9 cellular contexts compared by ENCODE assay signal in the genomic region with DNA sequence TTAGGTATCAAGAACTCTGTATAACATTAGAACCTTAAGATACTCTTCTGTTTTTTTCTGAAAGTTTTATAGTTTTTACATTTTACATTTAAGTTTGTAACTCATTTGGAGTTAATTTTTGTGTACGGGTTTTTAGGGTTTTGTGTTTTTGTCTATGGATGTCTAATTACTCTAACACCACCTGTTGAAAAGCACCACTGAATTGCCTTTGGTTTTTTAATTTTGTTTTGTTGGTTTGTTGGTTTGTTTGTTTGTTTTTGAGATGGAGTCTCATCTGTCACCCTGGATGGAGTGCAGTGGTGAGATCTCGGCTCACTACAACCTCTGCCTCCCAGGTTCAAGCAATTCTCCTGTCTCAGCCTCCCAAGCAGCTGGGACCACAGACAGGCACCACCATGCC.
"Had no signal": no experiment of that assay in that cellular context is flagged by ENCODE, and none has a peak within 500 bp of the region (broad histone marks: within the 10 kb centered on the region; RNA-seq: fewer than 3 reads in every experiment).

No MANE protein-coding gene starts in this region.

- H3K36me3 ChIP-seq: WERI-Rb-1 had no signal

- H3K27ac ChIP-seq: VCaP, WERI-Rb-1 had no signal

- ATAC-seq: activated CD4-positive, alpha-beta T cell treated with anti-CD3 and anti-CD28 coated beads for 36 hours; activated CD8-positive, alpha-beta memory T cell treated with anti-CD3 and anti-CD28 coated beads, Interleukin-2, amount 10 ng/mL, durations not matched to agents 7 days and 5 days; activated CD8-positive, alpha-beta T cell treated with anti-CD3 and anti-CD28 coated beads for 36 hours; activated CD8-positive, alpha-beta T cell treated with anti-CD3 and anti-CD28 coated beads, Interleukin-2, amount 10 ng/mL, durations not matched to agents 7 days and 5 days; T-cell; T-helper 17 cell; WTC11 had no signal
